8 cellular contexts compared by ENCODE assay signal in genomic region chr2:61670591-61671503, GRCh38.
DNase-seq lines count a peak whose midpoint lies in the region; ATAC-seq, FAIRE-seq and TF ChIP-seq lines count a peak whose summit lies in the region.

No MANE protein-coding gene starts in this region.

- H3K4me1 ChIP-seq in CD8-positive, alpha-beta memory T cell (ENCODE audit: insufficient read depth, low read length), result peaks cover 12% of the 10 kb centered on the region
- peaks cover 4% of the 10 kb centered on the region; the same call in 1 of the 2 replicates for H3K4me1 ChIP-seq in Karpas-422 (ENCODE audit: low read length)
- no peaks in the 10 kb centered on the region for H3K4me1 ChIP-seq in astrocyte (ENCODE audit: insufficient read depth, low read length)
- peaks cover 6 to 23% (median 15%) of the 10 kb centered on the region in 6 donors for H3K4me1 ChIP-seq in spleen

- TF ChIP-seq POLR2A in spleen (IDR thresholded peaks at IDR 0.05), result no peak

- TF ChIP-seq CTCF in astrocyte (IDR thresholded peaks at IDR 0.05; ENCODE audit: insufficient read depth, low read depth, low read length), result no peak
- TF ChIP-seq CTCF in spleen (IDR thresholded peaks at IDR 0.05 in 8 of 11, conservative IDR thresholded peaks at IDR 0.05 in 3 of 11), result no peak

- peak in 1 of 5 donors; percentile 13 for DNase-seq in CD8-positive, alpha-beta memory T cell
- DNase-seq in Karpas-422, result no peak
- peak; percentile 29 for DNase-seq in astrocyte (ENCODE audit: low read depth)
- peak; percentile 84 for DNase-seq in inferior parietal cortex (ENCODE audit: extremely low spot score)
- no peak for DNase-seq in spleen

- POLR2A ChIA-PET in CD8-positive, alpha-beta memory T cell (lab: Charles Lee), result interaction anchor here (1.0 kb wide), 1 partner anchor 22 kb away, joined by 3 read pairs; no protein-coding TSS in a partner anchor

- intact Hi-C loops in spleen (cut with DNase I; ENCODE audit: low total_unique reads), result no loop called here

- H3K9ac ChIP-seq in Karpas-422 (ENCODE audit: low read length) (peak overlapping the region; percentile 45), astrocyte (ENCODE audit: low read length) (peak overlapping the region; percentile 3)

- H3K4me3 Mint-ChIP-seq in CD8-positive, alpha-beta memory T cell, result peak overlapping the region; percentile 52 to 84 (median 75)
- H3K4me3 Mint-ChIP-seq in astrocyte (ENCODE audit: unreplicated experiment), result no peak overlapping the region

- H3K4me1 Mint-ChIP-seq in CD8-positive, alpha-beta memory T cell, result peaks cover 21 to 26% (median 21%) of the 10 kb centered on the region in 3 donors
- peaks cover 14% of the 10 kb centered on the region for H3K4me1 Mint-ChIP-seq in astrocyte (ENCODE audit: low read depth, unreplicated experiment)

- ATAC-seq in GM19463 (IDR thresholded peaks at IDR 0.05; ENCODE audit: unreplicated experiment) (peak; percentile 79), HG03039 (IDR thresholded peaks at IDR 0.05; ENCODE audit: unreplicated experiment) (no peak), HG03095 (IDR thresholded peaks at IDR 0.05; ENCODE audit: unreplicated experiment) (no peak)

- H2AFZ ChIP-seq in Karpas-422 (ENCODE audit: low read length) (peak overlapping the region; percentile 45), astrocyte (ENCODE audit: low read depth, low read length) (peak overlapping the region; percentile 41)

- no peaks in the 10 kb centered on the region for H3K36me3 ChIP-seq in CD8-positive, alpha-beta memory T cell (ENCODE audit: insufficient read depth, low read length)
- H3K36me3 ChIP-seq in Karpas-422 (ENCODE audit: insufficient read depth, low read length), result no peaks in the 10 kb centered on the region
- H3K36me3 ChIP-seq in astrocyte (ENCODE audit: insufficient read depth, low read length), result no peaks in the 10 kb centered on the region
- no peaks in the 10 kb centered on the region for H3K36me3 ChIP-seq in spleen

- no peaks in the 10 kb centered on the region for H3K9me2 ChIP-seq in Karpas-422 (replicated peaks; ENCODE audit: insufficient read depth, low read length)

- CTCF ChIA-PET in CD8-positive, alpha-beta memory T cell (lab: Charles Lee), result interaction anchor here (0.9 to 1.0 kb wide), 2 partner anchors 13 to 132 kb away, joined by 3 read pairs; partner anchors contain the start of gene XPO1

- H3K27ac ChIP-seq in CD8-positive, alpha-beta memory T cell (ENCODE audit: low read depth, low read length), result peak overlapping the region; percentile 35
- H3K27ac ChIP-seq in Karpas-422 (ENCODE audit: low read length) (no peak overlapping the region), astrocyte (ENCODE audit: low read depth, low read length) (no peak overlapping the region), spleen (peak overlapping the region; percentile 66 to 86 (median 79))

- H3K27me3 ChIP-seq in CD8-positive, alpha-beta memory T cell (ENCODE audit: insufficient read depth, low read length, poor library complexity, severe bottlenecking), result no peaks in the 10 kb centered on the region
- H3K27me3 ChIP-seq in Karpas-422 (ENCODE audit: low read length) (no peaks in the 10 kb centered on the region; the same call in 1 of the 2 replicates), astrocyte (ENCODE audit: insufficient read depth, low read length) (no peaks in the 10 kb centered on the region), spleen (replicated peaks in 1 of 7) (no peaks in the 10 kb centered on the region)

- peaks cover 15 to 21% (median 19%) of the 10 kb centered on the region in 5 donors for H3K9me3 Mint-ChIP-seq in CD8-positive, alpha-beta memory T cell
- peaks cover 15% of the 10 kb centered on the region for H3K9me3 Mint-ChIP-seq in astrocyte (ENCODE audit: unreplicated experiment)

- H3K4me3 ChIP-seq in CD8-positive, alpha-beta memory T cell (ENCODE audit: low read length), result peak overlapping the region; percentile 16
- peak overlapping the region; percentile 46; the same call in 1 of the 2 replicates for H3K4me3 ChIP-seq in Karpas-422 (ENCODE audit: low read length)
- H3K4me3 ChIP-seq in astrocyte (ENCODE audit: insufficient read depth, low read depth, low read length), result no peak overlapping the region
- peak overlapping the region in 4 of 8 donors; percentile 5 to 42 (median 13) for H3K4me3 ChIP-seq in spleen

- peaks cover 7 to 34% (median 12%) of the 10 kb centered on the region in 3 donors for H3K36me3 Mint-ChIP-seq in CD8-positive, alpha-beta memory T cell
- H3K36me3 Mint-ChIP-seq in astrocyte (ENCODE audit: low read depth, unreplicated experiment), result peaks cover 5% of the 10 kb centered on the region

- 5 to 32% (median 19%) methylated on average over 3 of the region's 3 CpGs for WGBS in spleen, 5 donors

- H4K20me1 ChIP-seq in Karpas-422 (ENCODE audit: insufficient read depth, low read depth, low read length) (no peaks in the 10 kb centered on the region), astrocyte (ENCODE audit: insufficient read depth, low read length) (no peaks in the 10 kb centered on the region)

- H3K27me3 Mint-ChIP-seq in CD8-positive, alpha-beta memory T cell, result peaks cover 0 to 3% of the 10 kb centered on the region in 2 donors
- no peaks in the 10 kb centered on the region for H3K27me3 Mint-ChIP-seq in astrocyte (ENCODE audit: low read depth, unreplicated experiment)

- FAIRE-seq in astrocyte (lab: Jason Lieb, UNC), result no peak

- peaks cover 9% of the 10 kb centered on the region for H3K9me3 ChIP-seq in CD8-positive, alpha-beta memory T cell (ENCODE audit: low read length)
- H3K9me3 ChIP-seq in Karpas-422 (ENCODE audit: low read length) (peaks cover 17% of the 10 kb centered on the region), astrocyte (ENCODE audit: insufficient read depth, low read depth, low read length) (no peaks in the 10 kb centered on the region), spleen (peaks cover 0 to 23% (median 19%) of the 10 kb centered on the region in 8 donors)

- H3K27ac Mint-ChIP-seq in CD8-positive, alpha-beta memory T cell, result peak overlapping the region; percentile 62 to 96 (median 88)
- H3K27ac Mint-ChIP-seq in astrocyte (ENCODE audit: unreplicated experiment), result peak overlapping the region; percentile 56

- H3K79me2 ChIP-seq in Karpas-422 (ENCODE audit: low read length) (no peaks in the 10 kb centered on the region), astrocyte (ENCODE audit: insufficient read depth, low read length) (no peaks in the 10 kb centered on the region)

- H3K4me2 ChIP-seq in Karpas-422 (ENCODE audit: low read depth, low read length, poor library complexity, severe bottlenecking) (peak overlapping the region; percentile 49), astrocyte (ENCODE audit: low read length) (peak overlapping the region; percentile 34)

Comparison
In these comparisons a context has a peak if more than half of its experiments do, and no peak if none do; other contexts are left out.
1. DNase-seq: peak in astrocyte (single experiment) and inferior parietal cortex (single experiment); none in Karpas-422 (single experiment) and spleen (single experiment).
2. H3K27ac ChIP-seq: peak in CD8-positive, alpha-beta memory T cell (single experiment) and spleen (8 of 8); none in Karpas-422 (single experiment) and astrocyte (single experiment).